In the genomic region with DNA sequence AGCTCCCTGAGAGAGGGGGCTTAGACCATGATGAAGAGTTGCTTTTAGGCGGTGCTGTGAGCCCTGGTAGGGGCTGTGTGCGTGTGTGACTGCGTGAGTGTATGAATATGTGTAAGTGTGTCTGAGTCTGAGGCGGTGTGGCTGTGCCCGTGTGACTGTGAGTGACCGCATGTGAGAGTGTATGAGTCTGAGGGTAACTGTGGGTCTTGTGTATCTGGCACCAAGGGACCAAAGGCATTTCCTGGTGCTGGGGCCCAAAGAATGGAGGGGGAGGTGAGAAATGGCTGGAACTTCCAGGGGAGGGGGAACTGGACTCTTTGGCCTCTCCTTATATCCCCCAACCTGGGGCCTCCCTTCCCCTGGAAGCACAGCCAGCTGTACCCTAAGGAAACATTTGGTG, we compare ENCODE assay signal across 10 cellular contexts. TPM values are rescaled to one million over a fixed set of nuclear protein-coding genes. Genes with fewer than 3 reads are reported as not detected.
DNase-seq lines count a peak whose midpoint lies in the region; ATAC-seq and TF ChIP-seq lines count a peak whose summit lies in the region.
"Had no signal": no experiment of that assay in that cellular context is flagged by ENCODE, and none has a peak within 500 bp of the region (broad histone marks: within the 10 kb centered on the region; RNA-seq: fewer than 3 reads in every experiment).

No MANE protein-coding gene starts in this region.

- H3K27ac ChIP-seq in heart right ventricle, result peak overlapping the region in 9 of 10 donors; percentile 70 to 93 (median 85)
- H3K27ac ChIP-seq in aorta (ENCODE audit: low read depth in 1 of 2, low read length in 2 of 2), result peak overlapping the region in 1 of 2 donors; percentile 70

- no peaks in the 10 kb centered on the region for H3K9me3 Mint-ChIP-seq in naive thymus-derived CD8-positive, alpha-beta T cell
- H3K9me3 Mint-ChIP-seq: T-helper 1 cell treated with Interleukin-12 subunit alpha and Interleukin-12 subunit beta and Interleukin-4 antibody, amounts not matched to agents 30 μg/mL and 1 μg/mL, for 36 hours had no signal

- peak overlapping the region in 9 of 10 donors; percentile 30 to 66 (median 55) for H3K4me3 ChIP-seq in heart right ventricle
- no peak overlapping the region for H3K4me3 ChIP-seq in aorta (ENCODE audit: low read length in 2 of 2)

- WGBS in heart right ventricle, 2 donors, result 21 to 31% methylated on average over 6 of the region's 6 CpGs
- WGBS in aorta, 2 donors, result 4 to 6% methylated on average over 6 of the region's 6 CpGs

- H3K27ac Mint-ChIP-seq in naive thymus-derived CD8-positive, alpha-beta T cell, result peak overlapping the region; percentile 17 to 83 (median 47)
- H3K27ac Mint-ChIP-seq: T-helper 1 cell treated with Interleukin-12 subunit alpha and Interleukin-12 subunit beta and Interleukin-4 antibody, amounts not matched to agents 30 μg/mL and 1 μg/mL, for 36 hours had no signal

- H3K4me3 Mint-ChIP-seq in naive thymus-derived CD8-positive, alpha-beta T cell, result no peak overlapping the region
- H3K4me3 Mint-ChIP-seq: T-helper 1 cell treated with Interleukin-12 subunit alpha and Interleukin-12 subunit beta and Interleukin-4 antibody, amounts not matched to agents 30 μg/mL and 1 μg/mL, for 36 hours had no signal

- intact Hi-C loops in heart right ventricle (cut with DNase I), result no loop called here
- intact Hi-C loops in Right ventricle myocardium inferior (cut with DNase I), result no loop called here
- intact Hi-C loops in aorta (cut with DNase I), result loop anchor here (5.0 to 10.0 kb wide), 2 partner anchors 49 to 332 kb away; partner anchors contain the start of gene DNAJB5 (in 1 of the 2)

- no peaks in the 10 kb centered on the region for H3K27me3 Mint-ChIP-seq in naive thymus-derived CD8-positive, alpha-beta T cell

- H3K27me3 ChIP-seq in heart right ventricle (no peaks in the 10 kb centered on the region), aorta (ENCODE audit: control insufficient read depth in 1 of 2, insufficient read depth in 2 of 2, low read length in 1 of 2) (no peaks in the 10 kb centered on the region)

- no peaks in the 10 kb centered on the region for H3K9me3 ChIP-seq in heart right ventricle
- no peaks in the 10 kb centered on the region for H3K9me3 ChIP-seq in aorta (ENCODE audit: control insufficient read depth, low read length)

- H3K4me1 ChIP-seq in heart right ventricle (peaks cover 12 to 67% (median 48%) of the 10 kb centered on the region in 9 donors), aorta (ENCODE audit: control insufficient read depth in 1 of 2, insufficient read depth in 2 of 2, low read length in 2 of 2) (peaks cover 0 to 2% of the 10 kb centered on the region in 2 donors)

- ATAC-seq in heart right ventricle, result peak in 4 of 8 donors; percentile 2 to 15 (median 8)
- no peak for ATAC-seq in Right ventricle myocardium inferior
- ATAC-seq in naive thymus-derived CD8-positive, alpha-beta T cell, result no peak
- peak; percentile 20 for ATAC-seq in aorta (ENCODE audit: low FRiP score)
- no peak for ATAC-seq in HG03175 (IDR thresholded peaks at IDR 0.05; ENCODE audit: unreplicated experiment)

- H3K36me3 Mint-ChIP-seq in naive thymus-derived CD8-positive, alpha-beta T cell, result peaks cover 0 to 35% (median 6%) of the 10 kb centered on the region in 3 donors

- DNase-seq in heart right ventricle (no peak), Right ventricle myocardium inferior (ENCODE audit: missing footprints) (no peak), dedifferentiated amniotic fluid mesenchymal stem cell (ENCODE audit: extremely low spot score) (peak; percentile 31), aorta (peak in 1 of 2 donors; percentile 68), NCI-H146 treated with DMSO at 0.1 percent for 48 hours (lab: John Stamatoyannopoulos, UW; ENCODE audit: unreplicated experiment) (no peak), mucosa of gallbladder (ENCODE audit: low spot score) (no peak)
- no peak for DNase-seq in naive thymus-derived CD8-positive, alpha-beta T cell
- DNase-seq: NCI-H1436 treated with DMSO at 0.1 percent for 48 hours had no signal

- no peak for TF ChIP-seq CTCF in heart right ventricle (IDR thresholded peaks at IDR 0.05)

- H3K36me3 ChIP-seq in heart right ventricle (peaks cover 0 to 46% (median 13%) of the 10 kb centered on the region in 9 donors), aorta (ENCODE audit: control insufficient read depth in 1 of 2, insufficient read depth in 2 of 2, low read length in 1 of 2) (no peaks in the 10 kb centered on the region)

- H3K4me1 Mint-ChIP-seq in naive thymus-derived CD8-positive, alpha-beta T cell, result peaks cover 24 to 45% (median 35%) of the 10 kb centered on the region in 4 donors

- POLR2A ChIA-PET in naive thymus-derived CD8-positive, alpha-beta T cell (lab: Charles Lee), result interaction anchor here (1.2 to 1.3 kb wide), 3 partner anchors 9 to 15 kb away, joined by 3 to 7 read pairs (median 4); partner anchors contain the start of genes CCL27 and SIGMAR1

RNA-seq across cellular contexts. Expression of gene IL11RA, which starts 1.1 kb away (rescaled TPM):
- total RNA-seq in heart right ventricle (10 to 100 TPM; 45.2 to 53.7 (median 48.1) TPM), Right ventricle myocardium inferior (43.6 TPM), aorta (10 to 100 TPM; 33.7 to 66.4 TPM), mucosa of gallbladder (37.0 TPM)
- polyA plus RNA-seq in heart right ventricle (10 to 100 TPM; 26.9 to 30.0 TPM), aorta (10 to 100 TPM; 28.2 to 93.4 TPM)
- 100 to 1,000 TPM; 135 to 144 TPM for total RNA-seq in naive thymus-derived CD8-positive, alpha-beta T cell
- polyA plus RNA-seq in naive thymus-derived CD8-positive, alpha-beta T cell, result 1 to 10 TPM; 5.1 to 7.7 (median 6.1) TPM

RNA-seq across cellular contexts. Expression of gene GALT, which starts 6.7 kb away (rescaled TPM):
- total RNA-seq in heart right ventricle (10 to 100 TPM; 34.7 to 65.0 (median 44.2) TPM), Right ventricle myocardium inferior (54.1 TPM), aorta (10 to 100 TPM; 27.2 to 50.9 TPM), mucosa of gallbladder (63.6 TPM)
- polyA plus RNA-seq in heart right ventricle (10 to 100 TPM; 20.8 to 82.2 TPM), aorta (10 to 100 TPM; 29.2 to 98.1 TPM)
- total RNA-seq in naive thymus-derived CD8-positive, alpha-beta T cell, result 100 to 1,000 TPM; 170 to 181 TPM
- polyA plus RNA-seq in naive thymus-derived CD8-positive, alpha-beta T cell, result 10 to 100 TPM; 38.2 to 46.7 (median 42.0) TPM

RNA-seq across cellular contexts. Expression of gene CCL27, which starts 9.3 kb away (rescaled TPM):
- total RNA-seq in heart right ventricle (under 1 TPM in 1 of 10 donors, not detected in 9; 0.44 TPM), Right ventricle myocardium inferior (not detected), aorta (not detected), mucosa of gallbladder (not detected)
- polyA plus RNA-seq in heart right ventricle (under 1 TPM in 1 of 2 donors, not detected in 1; 0.45 TPM), aorta (not detected)
- not detected for total RNA-seq in naive thymus-derived CD8-positive, alpha-beta T cell
- not detected for polyA plus RNA-seq in naive thymus-derived CD8-positive, alpha-beta T cell

RNA-seq across cellular contexts. Expression of gene SIGMAR1, which starts 15.5 kb away (rescaled TPM):
- total RNA-seq in heart right ventricle, result 10 to 100 TPM; 15.8 to 31.7 (median 22.3) TPM
- 10 to 100 TPM; 23.8 to 54.0 TPM for polyA plus RNA-seq in heart right ventricle
- 25.6 TPM for total RNA-seq in Right ventricle myocardium inferior
- 10 to 100 TPM; 37.7 to 39.8 TPM for total RNA-seq in naive thymus-derived CD8-positive, alpha-beta T cell
- 10 to 100 TPM; 67.9 to 78.4 (median 71.8) TPM for polyA plus RNA-seq in naive thymus-derived CD8-positive, alpha-beta T cell
- total RNA-seq in aorta, result 10 to 100 TPM; 31.8 to 42.9 TPM
- 10 to 100 TPM; 26.3 to 48.1 TPM for polyA plus RNA-seq in aorta
- total RNA-seq in mucosa of gallbladder, result 77.1 TPM

RNA-seq across cellular contexts. Expression of gene ARID3C, which starts 24.3 kb away (rescaled TPM):
- total RNA-seq in heart right ventricle (not detected), Right ventricle myocardium inferior (not detected), aorta (not detected), mucosa of gallbladder (not detected)
- polyA plus RNA-seq in heart right ventricle (not detected), aorta (not detected)
- total RNA-seq in naive thymus-derived CD8-positive, alpha-beta T cell, result under 1 TPM in 1 of 2 experiments, not detected in 1; 0.27 TPM
- polyA plus RNA-seq in naive thymus-derived CD8-positive, alpha-beta T cell, result not detected

Comparison
In these comparisons a context has a peak if more than half of its experiments do, and no peak if none do; other contexts are left out.
1. H3K4me3 ChIP-seq: peak in heart right ventricle (9 of 10); none in aorta (0 of 2).
2. intact Hi-C loops: an anchor here in aorta (5.0 to 10.0 kb wide); none called in heart right ventricle and Right ventricle myocardium inferior.